ENCODE assay signal across 9 cellular contexts in the genomic region with DNA sequence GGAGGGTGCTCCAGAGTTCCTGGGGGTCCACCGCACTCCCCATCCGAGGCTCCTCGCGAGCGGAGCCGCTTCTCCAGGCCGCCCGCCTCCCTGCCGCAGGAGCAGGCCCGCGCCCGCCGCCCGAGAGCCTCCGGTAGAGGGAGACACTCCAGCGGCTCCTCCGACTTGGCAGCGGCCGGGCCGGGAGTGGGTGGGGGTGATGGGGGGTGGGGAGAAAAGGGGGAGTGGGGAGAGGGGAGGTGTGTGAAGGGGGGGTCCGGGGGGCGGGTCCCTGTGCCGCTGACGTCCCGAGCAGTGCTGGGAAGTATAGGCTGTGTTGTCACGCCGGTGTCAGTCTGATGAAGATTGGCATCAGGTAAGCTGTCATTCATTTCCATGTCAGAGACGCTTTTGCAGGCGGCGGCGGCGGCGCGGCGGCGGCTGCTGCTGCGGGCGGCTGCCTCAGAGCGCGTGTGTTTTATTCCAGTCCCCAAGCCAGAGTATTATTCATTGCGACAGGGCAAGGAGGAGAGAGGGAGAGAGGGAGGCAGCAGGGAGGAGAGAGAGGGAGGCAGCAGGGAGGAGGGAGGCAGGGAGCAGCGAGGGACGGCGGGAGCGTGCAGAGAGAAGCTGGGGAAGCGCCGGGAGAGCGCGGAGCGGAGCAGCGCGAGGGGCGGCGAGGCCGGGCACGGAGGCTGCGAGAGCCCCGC. TPM values are rescaled to one million over a fixed set of nuclear protein-coding genes. Genes with fewer than 3 reads are reported as not detected.
DNase-seq lines count a peak whose midpoint lies in the region; ATAC-seq and TF ChIP-seq lines count a peak whose summit lies in the region.
"Had no signal": no experiment of that assay in that cellular context is flagged by ENCODE, and none has a peak within 500 bp of the region (broad histone marks: within the 10 kb centered on the region; RNA-seq: fewer than 3 reads in every experiment).

A gene with protein sequence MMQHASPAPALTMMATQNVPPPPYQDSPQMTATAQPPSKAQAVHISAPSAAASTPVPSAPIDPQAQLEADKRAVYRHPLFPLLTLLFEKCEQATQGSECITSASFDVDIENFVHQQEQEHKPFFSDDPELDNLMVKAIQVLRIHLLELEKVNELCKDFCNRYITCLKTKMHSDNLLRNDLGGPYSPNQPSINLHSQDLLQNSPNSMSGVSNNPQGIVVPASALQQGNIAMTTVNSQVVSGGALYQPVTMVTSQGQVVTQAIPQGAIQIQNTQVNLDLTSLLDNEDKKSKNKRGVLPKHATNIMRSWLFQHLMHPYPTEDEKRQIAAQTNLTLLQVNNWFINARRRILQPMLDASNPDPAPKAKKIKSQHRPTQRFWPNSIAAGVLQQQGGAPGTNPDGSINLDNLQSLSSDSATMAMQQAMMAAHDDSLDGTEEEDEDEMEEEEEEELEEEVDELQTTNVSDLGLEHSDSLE (plus strand): TSS at position 330 of the 689 bp plus-strand sequence. CDS start 186,555 bp downstream, outside the sequence.

- peak; percentile 32 for ATAC-seq in HG02870 (IDR thresholded peaks at IDR 0.05; ENCODE audit: unreplicated experiment)
- ATAC-seq in Panc1: peak; percentile 92
- ATAC-seq in omental fat pad (ENCODE audit: low FRiP score): peak; percentile 81
- ATAC-seq in HG02884 (IDR thresholded peaks at IDR 0.05; ENCODE audit: unreplicated experiment): no peak

- TF ChIP-seq CTCF in Panc1 (IDR thresholded peaks at IDR 0.05) (peak; percentile 92), glutamatergic neuron (IDR thresholded peaks at IDR 0.05; ENCODE audit: partially characterized antibody, unreplicated experiment) (peak; percentile 63), omental fat pad (IDR thresholded peaks at IDR 0.05) (no peak), suprapubic skin (IDR thresholded peaks at IDR 0.05) (peak in 1 of 2 donors; percentile 86)

- H3K9me3 ChIP-seq in Panc1 (ENCODE audit: control insufficient read depth, insufficient read depth, low read depth, low read length) (no peaks in the 10 kb centered on the region), suprapubic skin (no peaks in the 10 kb centered on the region)

- H3K4me1 ChIP-seq in Panc1 (ENCODE audit: control insufficient read depth, insufficient read depth, low read length): no peaks in the 10 kb centered on the region
- peaks cover 31% of the 10 kb centered on the region for H3K4me1 ChIP-seq in suprapubic skin

- POLR2A ChIA-PET in Panc1 (lab: Charles Lee): no interaction called here

- H3K4me1 Mint-ChIP-seq in activated naive CD4-positive, alpha-beta T cell treated with anti-CD3 and anti-CD28 coated beads, Interleukin-2, amount 50 U/mL, for 24 hours: peaks cover 15% of the 10 kb centered on the region
- H3K4me1 Mint-ChIP-seq in glutamatergic neuron (ENCODE audit: low read depth, unreplicated experiment): peaks cover 44% of the 10 kb centered on the region

- peaks cover 39% of the 10 kb centered on the region for H3K27me3 Mint-ChIP-seq in activated naive CD4-positive, alpha-beta T cell treated with anti-CD3 and anti-CD28 coated beads, Interleukin-2, amount 50 U/mL, for 24 hours
- peaks cover 14% of the 10 kb centered on the region for H3K27me3 Mint-ChIP-seq in glutamatergic neuron (ENCODE audit: unreplicated experiment)

- no peak within 1 kb of the TSS for H3K27ac ChIP-seq in Panc1 (ENCODE audit: low read length)
- H3K27ac ChIP-seq in suprapubic skin: peak within 1 kb of the TSS; percentile 11

- TF ChIP-seq POLR2A in suprapubic skin (IDR thresholded peaks at IDR 0.05): no peak

- CTCF ChIA-PET in Panc1 (lab: Charles Lee): interaction anchor here (0.6 to 1.2 kb wide), 4 partner anchors 11 to 182 kb away, joined by 3 to 12 read pairs (median 4); no protein-coding TSS in a partner anchor

- no TSS peak for BruUV-seq in Panc1 (replicated peaks; lab: Mats Ljungman, UMichigan)

- DNase-seq in Caki2 (ENCODE audit: low read depth): peak; percentile 63
- no peak for DNase-seq in Panc1 (ENCODE audit: low read depth, low spot score)
- DNase-seq in glutamatergic neuron: peak; percentile 92
- no peak for DNase-seq in omental fat pad (ENCODE audit: low spot score)
- peak; percentile 82 to 87 for DNase-seq in suprapubic skin (ENCODE audit: low spot score in 2 of 2)

- H3K36me3 ChIP-seq in Panc1 (ENCODE audit: control insufficient read depth, insufficient read depth, low read length) (no peaks in the 10 kb centered on the region), suprapubic skin (no peaks in the 10 kb centered on the region)

- peak within 1 kb of the TSS; percentile 97 for H3K4me3 Mint-ChIP-seq in activated naive CD4-positive, alpha-beta T cell treated with anti-CD3 and anti-CD28 coated beads, Interleukin-2, amount 50 U/mL, for 24 hours
- H3K4me3 Mint-ChIP-seq in glutamatergic neuron (ENCODE audit: unreplicated experiment): peak within 1 kb of the TSS; percentile 98

- no peak for TF ChIP-seq EP300 in suprapubic skin (IDR thresholded peaks at IDR 0.05)

- H3K36me3 Mint-ChIP-seq in activated naive CD4-positive, alpha-beta T cell treated with anti-CD3 and anti-CD28 coated beads, Interleukin-2, amount 50 U/mL, for 24 hours: peaks cover 2% of the 10 kb centered on the region
- no peaks in the 10 kb centered on the region for H3K36me3 Mint-ChIP-seq in glutamatergic neuron (ENCODE audit: unreplicated experiment)

- peak within 1 kb of the TSS; percentile 12 for H3K27ac Mint-ChIP-seq in activated naive CD4-positive, alpha-beta T cell treated with anti-CD3 and anti-CD28 coated beads, Interleukin-2, amount 50 U/mL, for 24 hours
- peak within 1 kb of the TSS; percentile 70 for H3K27ac Mint-ChIP-seq in glutamatergic neuron (ENCODE audit: unreplicated experiment)

- under 1% methylated on average over 38 of the region's 58 CpGs for WGBS in suprapubic skin

- H3K27me3 ChIP-seq in Panc1 (ENCODE audit: control insufficient read depth, insufficient read depth, low read length): peaks cover 10% of the 10 kb centered on the region
- peaks cover 28% of the 10 kb centered on the region for H3K27me3 ChIP-seq in suprapubic skin

- H3K4me3 ChIP-seq in Panc1 (ENCODE audit: low read depth in 2 of 2, low read length in 2 of 2) (peak within 1 kb of the TSS; percentile 44 to 51), suprapubic skin (peak within 1 kb of the TSS; percentile 67)

- H3K9me3 Mint-ChIP-seq in activated naive CD4-positive, alpha-beta T cell treated with anti-CD3 and anti-CD28 coated beads, Interleukin-2, amount 50 U/mL, for 24 hours: no peaks in the 10 kb centered on the region
- H3K9me3 Mint-ChIP-seq in glutamatergic neuron (ENCODE audit: unreplicated experiment): peaks cover 4% of the 10 kb centered on the region

- intact Hi-C loops in Panc1 (cut with micrococcal nuclease; ENCODE audit: unreplicated experiment): loop anchor here (2.0 kb wide), 1 partner anchor 180 kb away; no protein-coding TSS in a partner anchor

- in situ Hi-C loops in Caki2 (cut with HindIII; ENCODE audit: low pct_unique_long_range_greater_than_20kb, low sequenced_read_pairs): no loop called here
- in situ Hi-C loops in Panc1 (cut with HindIII; ENCODE audit: low pct_unique_long_range_greater_than_20kb, low sequenced_read_pairs): no loop called here

RNA-seq across cellular contexts. Expression of the gene that starts here (rescaled TPM):
- total RNA-seq in Caki2 (2014; rRNA removed; shearing (Covaris generic); ENCODE audit: low replicate concordance): not detected in 2 replicates
- total RNA-seq in Panc1 (2021; ENCODE audit: unreplicated experiment): not detected
- 0.07 TPM for polyA plus RNA-seq in Panc1 (2012; ENCODE audit: insufficient read length)
- total RNA-seq in glutamatergic neuron (ENCODE audit: unreplicated experiment): 8.7 TPM
- total RNA-seq in omental fat pad: 1 to 10 TPM in 2 of 4 donors, under 1 TPM in 2; 0.19 to 2.7 (median 0.82) TPM
- total RNA-seq in suprapubic skin: 1 to 10 TPM; 1.5 to 8.2 (median 3.6) TPM
- total RNA-seq: T-helper 1 cell treated with Interleukin-12 subunit alpha and Interleukin-12 subunit beta and Interleukin-4 antibody, amounts not matched to agents 30 ng/mL and 1 ng/mL, for 36 hours had no signal

Comparison
In these comparisons a context has a peak if more than half of its experiments do, and no peak if none do; other contexts are left out.
1. Peak in DNase-seq in Caki2; RNA of the gene not detected or under 1 TPM.
2. Peak in ATAC-seq and H3K4me3 ChIP-seq in Panc1; RNA of the gene not detected or under 1 TPM.
3. DNase-seq: peak in glutamatergic neuron (single experiment) and suprapubic skin (2 of 2); none in Panc1 (single experiment) and omental fat pad (single experiment).
4. CTCF ChIP-seq: peak in Panc1 (single experiment) and glutamatergic neuron (single experiment); none in omental fat pad (0 of 3).